ENCODE assay signal across 21 cellular contexts in the genomic region with DNA sequence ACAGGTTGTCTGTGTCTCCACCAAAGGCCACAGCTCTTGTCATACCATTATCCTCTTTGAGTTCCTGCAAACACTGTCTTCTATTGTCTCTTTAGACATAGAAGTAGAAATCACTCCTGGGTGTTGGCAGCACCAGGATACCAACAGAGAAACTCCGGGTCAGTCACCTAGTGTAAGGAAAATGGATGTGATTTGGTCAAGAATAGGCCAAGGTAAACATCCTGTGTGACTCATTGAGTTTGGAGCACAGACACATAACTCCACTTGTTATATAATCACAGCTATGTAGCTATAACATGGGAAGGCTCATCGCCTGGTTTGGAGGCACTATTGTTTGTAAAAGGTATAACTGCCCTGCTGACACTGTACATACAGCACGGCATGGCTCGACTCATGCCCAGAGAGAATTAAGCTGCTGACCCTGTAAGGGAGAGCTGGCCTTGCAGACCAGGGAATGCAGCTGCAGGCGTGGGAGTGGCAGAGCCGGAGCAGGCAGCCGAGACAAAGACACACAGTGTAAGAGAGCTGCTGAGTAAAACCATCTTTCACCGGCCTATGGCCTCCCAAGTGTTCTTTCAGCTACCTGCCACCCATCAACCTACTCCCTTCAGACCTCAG. TPM values are rescaled to one million over a fixed set of nuclear protein-coding genes. Genes with fewer than 3 reads are reported as not detected.
DNase-seq lines count a peak whose midpoint lies in the region; ATAC-seq and TF ChIP-seq lines count a peak whose summit lies in the region.
"Had no signal": no experiment of that assay in that cellular context is flagged by ENCODE, and none has a peak within 500 bp of the region (broad histone marks: within the 10 kb centered on the region; RNA-seq: fewer than 3 reads in every experiment).

No MANE protein-coding gene starts in this region.

- peaks cover 12% of the 10 kb centered on the region for H3K79me2 ChIP-seq in H9 (ENCODE audit: insufficient read depth, low read length)

- no peak overlapping the region for H3K23ac ChIP-seq in H9 (ENCODE audit: insufficient read length, low read depth, low read length)

- H3K56ac ChIP-seq in H9 (ENCODE audit: insufficient read length, low read depth, low read length) = no peak overlapping the region

- peak overlapping the region; percentile 51 for H2BK12ac ChIP-seq in H9 (ENCODE audit: insufficient read length, low read depth, low read length)

- no peaks in the 10 kb centered on the region for H3K4me1 ChIP-seq in H9 (ENCODE audit: insufficient read depth, low read length)
- H3K4me1 ChIP-seq in SJSA1 (replicated peaks) = peaks cover 18% of the 10 kb centered on the region
- H3K4me1 ChIP-seq: SJCRH30 had no signal

- no peak for ATAC-seq in T-helper 17 cell
- ATAC-seq in HG02623 (IDR thresholded peaks at IDR 0.05; ENCODE audit: unreplicated experiment) = no peak
- ATAC-seq: effector memory CD8-positive, alpha-beta T cell; stimulated activated naive B cell treated with anti-CD40 and anti-IgM and Interleukin-4, amounts not matched to agents 10 μg/mL and 1 μg/mL and 100 μg/mL, for 72 hours had no signal

- peaks cover 8% of the 10 kb centered on the region for H3K23me2 ChIP-seq in H9 (ENCODE audit: insufficient read length, low read depth, low read length, poor library complexity, severe bottlenecking)

- H2BK5ac ChIP-seq in H9 (ENCODE audit: insufficient read length, low read length) = no peak overlapping the region

- no peak overlapping the region for H3K4me3 ChIP-seq in SJSA1
- no peak overlapping the region for H3K4me3 ChIP-seq in fibroblast of mammary gland (ENCODE audit: control insufficient read depth, low read depth, low read length)
- H3K4me3 ChIP-seq: MG63, SJCRH30 had no signal

- H2BK20ac ChIP-seq in H9 (ENCODE audit: low read depth, low read length, poor library complexity, severe bottlenecking) = no peak overlapping the region

- H3K9me3 ChIP-seq in H9 (ENCODE audit: control insufficient read depth, low read depth, low read length) = no peaks in the 10 kb centered on the region
- H3K9me3 ChIP-seq in SJSA1 (replicated peaks) = peaks cover 2% of the 10 kb centered on the region; the same call in 1 of the 2 replicates
- H3K9me3 ChIP-seq in T-helper 17 cell (ENCODE audit: control insufficient read depth, low read length, poor library complexity, severe bottlenecking) = no peaks in the 10 kb centered on the region
- H3K9me3 ChIP-seq: MG63, SJCRH30 had no signal

- H3K27me3 ChIP-seq in H9 (ENCODE audit: insufficient read depth, low read length) = no peaks in the 10 kb centered on the region
- H3K27me3 ChIP-seq in SJSA1 (replicated peaks) = no peaks in the 10 kb centered on the region
- H3K27me3 ChIP-seq: MG63, SJCRH30 had no signal

- no CpG with 5 or more reads among the region's 8 CpGs for WGBS in H9 (ENCODE audit: extremely low coverage, insufficient read length, low lambda C conversion rate)

- H3K9me3 Mint-ChIP-seq in H9 = no peaks in the 10 kb centered on the region; a peak in 1 of 5 replicates

- H3K4me3 Mint-ChIP-seq in H9 = no peak overlapping the region
- no peak overlapping the region for H3K4me3 Mint-ChIP-seq in T-helper 17 cell
- H3K4me3 Mint-ChIP-seq: activated CD4-positive, alpha-beta T cell treated with anti-CD3 and anti-CD28 coated beads, Interleukin-2, amount 10 ng/mL, durations not matched to agents 7 days and 5 days; activated naive CD8-positive, alpha-beta T cell; effector memory CD8-positive, alpha-beta T cell; stimulated activated naive B cell treated with anti-CD40 and anti-IgM and Interleukin-4, amounts not matched to agents 10 μg/mL and 1 μg/mL and 100 μg/mL, for 72 hours had no signal

- no peak overlapping the region for H3K4ac ChIP-seq in H9 (ENCODE audit: low read depth, low read length)

- DNase-seq in H9 = no peak
- peak; percentile 40 to 48 for DNase-seq in SJSA1 (ENCODE audit: low read depth in 1 of 2, low spot score in 2 of 2)
- DNase-seq in fibroblast of mammary gland (ENCODE audit: low read depth) = peak; percentile 63
- peak; percentile 7 for DNase-seq in smooth muscle cell of the brain vasculature (ENCODE audit: low read depth, low spot score)
- no peak for DNase-seq in NCI-H524 treated with DMSO at 0.1 percent for 48 hours (lab: John Stamatoyannopoulos, UW)
- DNase-seq in T-helper 17 cell = no peak
- DNase-seq: activated CD4-positive, alpha-beta T cell treated with anti-CD3 and anti-CD28 coated beads, Interleukin-2, amount 10 ng/mL, durations not matched to agents 7 days and 5 days; C1 segment of cervical spinal cord; central memory CD4-positive, alpha-beta T cell; DMS79; effector memory CD8-positive, alpha-beta T cell; MG63; NCI-H1930; NCI-H446 treated with DMSO at 0.1 percent for 48 hours; SJCRH30; stimulated activated CD4-positive, alpha-beta T cell treated with anti-CD3 and anti-CD28 coated beads, Interleukin-12 subunit alpha, Interleukin-12 subunit beta, amount 100 ng/mL, for 4 hours; stimulated activated naive B cell treated with anti-CD40 and anti-IgM and Interleukin-4, amounts not matched to agents 10 μg/mL and 1 μg/mL and 100 μg/mL, for 72 hours; trophoblast cell had no signal

- no peaks in the 10 kb centered on the region for H3K79me1 ChIP-seq in H9 (ENCODE audit: insufficient read depth, low read depth, low read length, poor library complexity, severe bottlenecking)

- TF ChIP-seq CTCF in H9 (conservative IDR thresholded peaks at IDR 0.05) = no peak
- no peak for TF ChIP-seq CTCF in fibroblast of mammary gland (conservative IDR thresholded peaks at IDR 0.05; ENCODE audit: control insufficient read depth, insufficient read depth, low read depth, low read length)

- no peak overlapping the region for H4K91ac ChIP-seq in H9 (ENCODE audit: insufficient read length, low read depth, low read length)

- H3K27ac Mint-ChIP-seq in H9 (peak overlapping the region in 1 of 3 experiments; percentile 53; a peak in 1 of 7 replicates), T-helper 17 cell (no peak overlapping the region)
- H3K27ac Mint-ChIP-seq: activated CD4-positive, alpha-beta T cell treated with anti-CD3 and anti-CD28 coated beads, Interleukin-2, amount 10 ng/mL, durations not matched to agents 7 days and 5 days; activated naive CD8-positive, alpha-beta T cell; effector memory CD8-positive, alpha-beta T cell; stimulated activated naive B cell treated with anti-CD40 and anti-IgM and Interleukin-4, amounts not matched to agents 10 μg/mL and 1 μg/mL and 100 μg/mL, for 72 hours had no signal

- H3K4me1 Mint-ChIP-seq in H9 (peaks cover 11 to 14% of the 10 kb centered on the region in 2 experiments), T-helper 17 cell (peaks cover 21% of the 10 kb centered on the region)

- H3T11ph ChIP-seq in H9 (ENCODE audit: low read length) = no peak overlapping the region

- H3K27me3 Mint-ChIP-seq in H9 (ENCODE audit: low read depth) (peaks cover 7% of the 10 kb centered on the region), T-helper 17 cell (no peaks in the 10 kb centered on the region)
- H3K27me3 Mint-ChIP-seq: activated CD4-positive, alpha-beta T cell treated with anti-CD3 and anti-CD28 coated beads, Interleukin-2, amount 10 ng/mL, durations not matched to agents 7 days and 5 days; activated naive CD8-positive, alpha-beta T cell; effector memory CD8-positive, alpha-beta T cell; stimulated activated naive B cell treated with anti-CD40 and anti-IgM and Interleukin-4, amounts not matched to agents 10 μg/mL and 1 μg/mL and 100 μg/mL, for 72 hours had no signal

- H3K36me3 ChIP-seq in SJSA1 = peaks cover 10% of the 10 kb centered on the region
- H3K36me3 ChIP-seq: SJCRH30 had no signal

- H2AFZ ChIP-seq in H9 (ENCODE audit: low read length) = no peak overlapping the region
- H2AFZ ChIP-seq: parathyroid adenoma had no signal

- no peak overlapping the region for H3K9ac ChIP-seq in H9 (ENCODE audit: extremely low read depth, insufficient read length, low read length)
- H3K9ac ChIP-seq: parathyroid adenoma had no signal

- H3K18ac ChIP-seq in H9 (ENCODE audit: insufficient read length, low read depth, low read length) = no peak overlapping the region

- no peak overlapping the region for H3K4me2 ChIP-seq in H9 (ENCODE audit: insufficient read depth, insufficient read length, low read length)

- no peak overlapping the region for H3K27ac ChIP-seq in H9 (ENCODE audit: insufficient read length, low read depth, low read length)
- peak overlapping the region; percentile 42 for H3K27ac ChIP-seq in SJSA1
- H3K27ac ChIP-seq: parathyroid adenoma, SJCRH30 had no signal

- H3K36me3 Mint-ChIP-seq in H9 (ENCODE audit: insufficient read depth in 1 of 3, low read depth in 3 of 3) (peaks cover 0 to 2% (median 0%) of the 10 kb centered on the region in 3 experiments; a peak in 2 of 7 replicates), T-helper 17 cell (ENCODE audit: low read depth) (peaks cover 7% of the 10 kb centered on the region)

- no peak overlapping the region for H2AK5ac ChIP-seq in H9 (ENCODE audit: insufficient read length, low read length)

- no peak overlapping the region for H3K14ac ChIP-seq in H9 (ENCODE audit: insufficient read depth, low read length)

- H4K20me1 ChIP-seq in H9 (ENCODE audit: control insufficient read depth, insufficient read depth, insufficient read length) = no peaks in the 10 kb centered on the region

- H2BK120ac ChIP-seq in H9 (ENCODE audit: low read depth, low read length, poor library complexity, severe bottlenecking) = no peak overlapping the region

- H2BK15ac ChIP-seq in H9 (ENCODE audit: low read depth, low read length) = no peak overlapping the region

- no peak overlapping the region for H4K8ac ChIP-seq in H9 (replicated peaks; ENCODE audit: insufficient read length, low read depth, low read length)

- no peak overlapping the region for H4K5ac ChIP-seq in H9 (ENCODE audit: insufficient read length, low read depth, low read length)

RNA-seq across cellular contexts. Expression of gene TXNL1, which starts 3.4 kb away (rescaled TPM):
- 90.4 and 92.0 TPM in 2 replicates for total RNA-seq in H9 (2021)
- 74.9 and 78.6 TPM in 2 replicates for total RNA-seq in SJSA1 (2014; rRNA removed; shearing (Covaris generic))
- total RNA-seq in T-helper 17 cell = 10 to 100 TPM; 36.1 to 39.3 TPM

RNA-seq across cellular contexts. Expression of gene WDR7, which starts 9.3 kb away (rescaled TPM):
- total RNA-seq in H9 (2021) (14.8 TPM in 2 replicates), T-helper 17 cell (10 to 100 TPM; 47.0 to 62.2 TPM)
- total RNA-seq in SJSA1 (2014; rRNA removed; shearing (Covaris generic)) = 4.7 and 11.0 TPM in 2 replicates

Comparison
In these comparisons a context has a peak if more than half of its experiments do, and no peak if none do; other contexts are left out.
1. DNase-seq: peak in SJSA1 (2 of 2), fibroblast of mammary gland (single experiment) and smooth muscle cell of the brain vasculature (single experiment); none in H9 (single experiment), NCI-H524 treated with DMSO at 0.1 percent for 48 hours (single experiment) and T-helper 17 cell (0 of 3).